In the genomic region with DNA sequence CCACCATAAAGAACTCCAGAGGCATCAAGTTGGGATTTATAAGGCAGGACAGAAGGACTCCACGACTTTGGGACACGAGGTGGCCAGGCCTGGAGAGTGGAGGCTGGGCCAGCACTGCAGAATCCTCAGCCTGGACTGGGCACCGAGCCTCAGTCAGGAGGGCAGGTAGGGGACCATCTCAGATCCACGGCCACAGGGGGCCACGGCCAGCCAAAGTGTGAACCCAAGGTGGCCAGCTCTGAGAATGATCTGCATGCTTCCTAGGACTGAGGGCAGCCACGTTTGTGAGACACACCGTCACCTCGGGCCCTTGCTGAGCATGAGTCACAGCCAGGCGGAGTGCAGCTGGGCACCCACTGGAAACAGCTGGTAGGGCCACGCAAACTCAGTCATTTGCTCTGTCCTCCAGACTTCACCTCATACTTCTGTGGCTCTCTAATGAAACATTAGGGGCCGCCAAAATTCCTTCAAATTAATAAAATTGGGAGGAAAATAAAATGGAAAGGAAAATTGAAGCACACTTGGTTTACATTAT, we compare ENCODE assay signal across 15 cellular contexts.
DNase-seq lines count a peak whose midpoint lies in the region; ATAC-seq, FAIRE-seq and TF ChIP-seq lines count a peak whose summit lies in the region.
"Had no signal": no experiment of that assay in that cellular context is flagged by ENCODE, and none has a peak within 500 bp of the region (broad histone marks: within the 10 kb centered on the region; RNA-seq: fewer than 3 reads in every experiment).

No MANE protein-coding gene starts in this region.

- FAIRE-seq in H54 (lab: Jason Lieb, UNC): peak; percentile 60

- DNase-seq in A172 (ENCODE audit: low spot score) (peak; percentile 76), H54 (ENCODE audit: insufficient read length, low spot score) (peak; percentile 72), SJCRH30 (peak; percentile 51 to 52), fibroblast of pulmonary artery (ENCODE audit: low read depth) (peak; percentile 26), NCI-H1436 (lab: John Stamatoyannopoulos, UW) (no peak), activated gamma-delta T cell treated with Interleukin-2 at 50 U/mL for 16 hours (no peak), omental fat pad (ENCODE audit: low spot score) (no peak)
- no peak for DNase-seq in CD8-positive, alpha-beta memory T cell
- DNase-seq: activated CD4-positive, CD25-positive, alpha-beta regulatory T cell; activated naive CD4-positive, alpha-beta T cell; dorsolateral prefrontal cortex; NCI-H82; psoas muscle; uterus had no signal

- no peaks in the 10 kb centered on the region for H3K9me3 ChIP-seq in SJCRH30 (replicated peaks)
- H3K9me3 ChIP-seq in CD8-positive, alpha-beta memory T cell (ENCODE audit: low read length): no peaks in the 10 kb centered on the region
- H3K9me3 ChIP-seq: psoas muscle, uterus had no signal

- peak overlapping the region; percentile 16 for H3K27ac ChIP-seq in SJCRH30
- no peak overlapping the region for H3K27ac ChIP-seq in CD8-positive, alpha-beta memory T cell (ENCODE audit: low read depth, low read length)
- H3K27ac ChIP-seq: dorsolateral prefrontal cortex, psoas muscle, uterus had no signal

- no peak for ATAC-seq in omental fat pad (ENCODE audit: low FRiP score)
- ATAC-seq: left lobe of liver, psoas muscle had no signal

- no peaks in the 10 kb centered on the region for H3K36me3 ChIP-seq in SJCRH30
- H3K36me3 ChIP-seq in CD8-positive, alpha-beta memory T cell (ENCODE audit: insufficient read depth, low read length): no peaks in the 10 kb centered on the region
- H3K36me3 ChIP-seq: uterus had no signal

- H3K4me3 ChIP-seq in SJCRH30: no peak overlapping the region
- H3K4me3 ChIP-seq in fibroblast of pulmonary artery (replicated peaks; ENCODE audit: low read depth, low read length): no peak overlapping the region
- H3K4me3 ChIP-seq in CD8-positive, alpha-beta memory T cell (ENCODE audit: low read length): no peak overlapping the region
- H3K4me3 ChIP-seq: dorsolateral prefrontal cortex, psoas muscle, uterus had no signal

- CTCF ChIA-PET in CD8-positive, alpha-beta memory T cell (lab: Charles Lee): interaction anchor here (0.6 kb wide), 1 partner anchor 87 kb away, joined by 3 read pairs; no protein-coding TSS in a partner anchor

- no peak overlapping the region for H3K4me3 Mint-ChIP-seq in CD8-positive, alpha-beta memory T cell

- no peaks in the 10 kb centered on the region for H3K27me3 ChIP-seq in SJCRH30
- no peaks in the 10 kb centered on the region for H3K27me3 ChIP-seq in CD8-positive, alpha-beta memory T cell (ENCODE audit: insufficient read depth, low read length, poor library complexity, severe bottlenecking)
- H3K27me3 ChIP-seq: dorsolateral prefrontal cortex, uterus had no signal

- peaks cover 3 to 17% (median 3%) of the 10 kb centered on the region in 3 donors for H3K36me3 Mint-ChIP-seq in CD8-positive, alpha-beta memory T cell

- TF ChIP-seq CTCF in fibroblast of pulmonary artery (IDR thresholded peaks at IDR 0.05; ENCODE audit: low read length, missing control alignments): no peak
- no peak for TF ChIP-seq CTCF in omental fat pad (IDR thresholded peaks at IDR 0.05)

- POLR2A ChIA-PET in CD8-positive, alpha-beta memory T cell (lab: Charles Lee): no interaction called here

- no peaks in the 10 kb centered on the region for H3K9me3 Mint-ChIP-seq in CD8-positive, alpha-beta memory T cell

- H3K4me1 ChIP-seq in SJCRH30: peaks cover 9% of the 10 kb centered on the region
- no peaks in the 10 kb centered on the region for H3K4me1 ChIP-seq in CD8-positive, alpha-beta memory T cell (ENCODE audit: insufficient read depth, low read length)
- H3K4me1 ChIP-seq: psoas muscle, uterus had no signal

- no peaks in the 10 kb centered on the region for H3K4me1 Mint-ChIP-seq in CD8-positive, alpha-beta memory T cell

- TF ChIP-seq POLR2A in H54 (IDR thresholded peaks at IDR 0.05; ENCODE audit: low read depth, low read length): no peak

- no peaks in the 10 kb centered on the region for H3K27me3 Mint-ChIP-seq in CD8-positive, alpha-beta memory T cell

- no peak overlapping the region for H3K27ac Mint-ChIP-seq in CD8-positive, alpha-beta memory T cell

Comparison
In these comparisons a context has a peak if more than half of its experiments do, and no peak if none do; other contexts are left out.
1. DNase-seq: peak in A172 (single experiment), H54 (single experiment), SJCRH30 (2 of 2) and fibroblast of pulmonary artery (single experiment); none in CD8-positive, alpha-beta memory T cell (0 of 5), NCI-H1436 (single experiment), activated gamma-delta T cell treated with Interleukin-2 at 50 U/mL for 16 hours (single experiment) and omental fat pad (single experiment).